Comparison of ENCODE assay signal across 1 cellular context in the genomic region with DNA sequence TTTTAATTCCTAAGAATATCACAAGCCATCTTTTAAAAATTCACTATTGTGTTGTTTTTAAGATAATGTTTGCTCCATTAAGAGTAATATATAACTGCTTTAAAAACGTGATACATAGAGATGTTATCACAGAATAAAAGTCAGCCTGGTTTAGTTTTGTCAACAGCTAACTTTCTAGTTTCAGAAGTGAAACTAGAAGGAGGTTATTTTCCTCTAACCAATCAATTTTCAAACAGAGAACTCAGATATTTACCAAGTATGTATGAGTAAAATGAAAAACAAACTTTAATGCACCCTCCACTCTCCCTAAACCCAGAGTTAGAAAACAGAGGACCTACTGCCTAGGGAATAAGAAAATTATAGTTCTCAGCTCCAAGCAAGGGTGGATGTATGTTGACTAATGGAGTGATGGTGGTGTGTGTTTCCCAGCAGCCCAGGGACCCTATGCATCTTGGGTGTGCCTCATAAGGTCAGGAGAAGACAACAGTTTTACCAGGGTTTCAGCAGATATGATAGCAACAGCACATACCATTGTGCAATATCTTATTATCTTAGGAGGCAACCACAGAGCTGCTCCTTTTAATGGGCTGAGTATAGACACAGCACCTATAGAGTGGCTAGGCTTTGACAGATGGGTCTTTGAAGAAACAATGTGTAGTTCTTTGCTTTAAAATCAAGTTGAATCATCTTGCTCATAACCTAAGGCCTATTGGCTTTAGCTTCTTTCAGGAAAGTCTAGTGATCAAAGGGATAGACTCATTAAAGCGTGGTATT.
TF ChIP-seq lines count a peak whose summit lies in the region.

No MANE protein-coding gene starts in this region.

TF ChIP-seq in GM23338, 12 proteins besides CTCF, POLR2A, EP300 and RAD21:
- TF ChIP-seq ZNF331 (CRISPR knock-in tag; IDR thresholded peaks at IDR 0.05; ENCODE audit: low read depth), result no peak
- TF ChIP-seq, protein P1, sequence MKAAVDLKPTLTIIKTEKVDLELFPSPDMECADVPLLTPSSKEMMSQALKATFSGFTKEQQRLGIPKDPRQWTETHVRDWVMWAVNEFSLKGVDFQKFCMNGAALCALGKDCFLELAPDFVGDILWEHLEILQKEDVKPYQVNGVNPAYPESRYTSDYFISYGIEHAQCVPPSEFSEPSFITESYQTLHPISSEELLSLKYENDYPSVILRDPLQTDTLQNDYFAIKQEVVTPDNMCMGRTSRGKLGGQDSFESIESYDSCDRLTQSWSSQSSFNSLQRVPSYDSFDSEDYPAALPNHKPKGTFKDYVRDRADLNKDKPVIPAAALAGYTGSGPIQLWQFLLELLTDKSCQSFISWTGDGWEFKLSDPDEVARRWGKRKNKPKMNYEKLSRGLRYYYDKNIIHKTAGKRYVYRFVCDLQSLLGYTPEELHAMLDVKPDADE (IDR thresholded peaks at IDR 0.05), result no peak
- TF ChIP-seq JUNB (IDR thresholded peaks at IDR 0.05; ENCODE audit: unreplicated experiment), result no peak
- TF ChIP-seq ZNF114 (CRISPR knock-in tag; IDR thresholded peaks at IDR 0.05), result no peak
- TF ChIP-seq CREB1 (CRISPR knock-in tag; IDR thresholded peaks at IDR 0.05; ENCODE audit: low read depth), result no peak
- TF ChIP-seq, protein P2, sequence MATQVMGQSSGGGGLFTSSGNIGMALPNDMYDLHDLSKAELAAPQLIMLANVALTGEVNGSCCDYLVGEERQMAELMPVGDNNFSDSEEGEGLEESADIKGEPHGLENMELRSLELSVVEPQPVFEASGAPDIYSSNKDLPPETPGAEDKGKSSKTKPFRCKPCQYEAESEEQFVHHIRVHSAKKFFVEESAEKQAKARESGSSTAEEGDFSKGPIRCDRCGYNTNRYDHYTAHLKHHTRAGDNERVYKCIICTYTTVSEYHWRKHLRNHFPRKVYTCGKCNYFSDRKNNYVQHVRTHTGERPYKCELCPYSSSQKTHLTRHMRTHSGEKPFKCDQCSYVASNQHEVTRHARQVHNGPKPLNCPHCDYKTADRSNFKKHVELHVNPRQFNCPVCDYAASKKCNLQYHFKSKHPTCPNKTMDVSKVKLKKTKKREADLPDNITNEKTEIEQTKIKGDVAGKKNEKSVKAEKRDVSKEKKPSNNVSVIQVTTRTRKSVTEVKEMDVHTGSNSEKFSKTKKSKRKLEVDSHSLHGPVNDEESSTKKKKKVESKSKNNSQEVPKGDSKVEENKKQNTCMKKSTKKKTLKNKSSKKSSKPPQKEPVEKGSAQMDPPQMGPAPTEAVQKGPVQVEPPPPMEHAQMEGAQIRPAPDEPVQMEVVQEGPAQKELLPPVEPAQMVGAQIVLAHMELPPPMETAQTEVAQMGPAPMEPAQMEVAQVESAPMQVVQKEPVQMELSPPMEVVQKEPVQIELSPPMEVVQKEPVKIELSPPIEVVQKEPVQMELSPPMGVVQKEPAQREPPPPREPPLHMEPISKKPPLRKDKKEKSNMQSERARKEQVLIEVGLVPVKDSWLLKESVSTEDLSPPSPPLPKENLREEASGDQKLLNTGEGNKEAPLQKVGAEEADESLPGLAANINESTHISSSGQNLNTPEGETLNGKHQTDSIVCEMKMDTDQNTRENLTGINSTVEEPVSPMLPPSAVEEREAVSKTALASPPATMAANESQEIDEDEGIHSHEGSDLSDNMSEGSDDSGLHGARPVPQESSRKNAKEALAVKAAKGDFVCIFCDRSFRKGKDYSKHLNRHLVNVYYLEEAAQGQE (IDR thresholded peaks at IDR 0.05; ENCODE audit: unreplicated experiment), result no peak
- no peak for TF ChIP-seq EZH2 (IDR thresholded peaks at IDR 0.05; ENCODE audit: low read depth, unreplicated experiment)
- TF ChIP-seq EZH2phosphoT487 (IDR thresholded peaks at IDR 0.05; ENCODE audit: unreplicated experiment), result no peak
- TF ChIP-seq POLR2AphosphoS5 (IDR thresholded peaks at IDR 0.05; ENCODE audit: low read depth), result no peak
- no peak for TF ChIP-seq STAT1 (IDR thresholded peaks at IDR 0.05; ENCODE audit: unreplicated experiment)
